ENCODE assay signal across 12 cellular contexts in the genomic region with DNA sequence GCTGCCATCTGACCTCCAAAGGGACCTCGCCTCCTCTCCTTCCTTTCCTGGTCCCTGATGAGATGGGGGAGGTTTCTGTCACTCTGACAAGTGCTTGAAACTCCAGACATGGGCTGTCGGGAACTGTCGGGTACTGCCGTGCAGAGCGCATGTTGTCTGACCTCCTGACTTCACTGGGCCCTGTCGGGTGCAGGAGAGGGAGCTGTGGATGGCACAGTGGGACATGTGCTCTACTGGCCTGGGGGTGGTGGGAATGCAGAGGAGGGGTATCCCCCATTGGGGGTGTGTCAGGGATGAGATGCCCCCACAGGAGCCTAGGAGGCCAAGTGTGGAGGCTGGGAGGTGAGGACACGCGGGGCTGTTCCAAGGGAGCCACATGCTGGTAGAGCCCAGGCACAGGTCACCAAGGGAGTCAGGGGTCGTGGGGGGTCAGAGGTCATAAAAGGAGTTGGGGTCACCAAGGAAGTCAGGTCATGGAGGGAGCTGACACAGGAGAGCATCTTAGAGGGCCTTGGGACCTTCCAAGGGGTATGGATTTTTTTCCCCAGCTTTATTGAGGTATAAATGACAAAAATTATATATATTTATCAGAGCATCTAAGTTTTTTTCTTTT. TPM values are rescaled to one million over a fixed set of nuclear protein-coding genes. Genes with fewer than 3 reads are reported as not detected.
A peak's percentile ranks its signal among the peaks of the same experiment; 100 is the strongest.
DNase-seq lines count a peak whose midpoint lies in the region; ATAC-seq and TF ChIP-seq lines count a peak whose summit lies in the region.
"Had no signal": no experiment of that assay in that cellular context is flagged by ENCODE, and none has a peak within 500 bp of the region (broad histone marks: within the 10 kb centered on the region; RNA-seq: fewer than 3 reads in every experiment).

No MANE protein-coding gene starts in this region.

- TF ChIP-seq POLR2A in gastrocnemius medialis (IDR thresholded peaks at IDR 0.05), result no peak

- no peaks in the 10 kb centered on the region for H3K36me3 ChIP-seq in colonic mucosa
- H3K36me3 ChIP-seq in left lung, result peaks cover 0 to 79% of the 10 kb centered on the region in 2 donors
- H3K36me3 ChIP-seq in gastrocnemius medialis, result peaks cover 0 to 12% of the 10 kb centered on the region in 2 donors
- peaks cover 17% of the 10 kb centered on the region for H3K36me3 ChIP-seq in SJCRH30

- peak; percentile 11 for DNase-seq in GM13976 (ENCODE audit: low spot score)
- no peak for DNase-seq in colonic mucosa
- peak in 1 of 2 donors; percentile 18 for DNase-seq in left lung
- no peak for DNase-seq in gastrocnemius medialis
- DNase-seq in NOMO-1 (lab: John Stamatoyannopoulos, UW; ENCODE audit: unreplicated experiment in 2 of 2), result no peak
- DNase-seq in activated CD4-positive, alpha-beta T cell treated with anti-CD3 and anti-CD28 coated beads, Interleukin-2, amount 50 U/mL, for 4 hours, result no peak
- DNase-seq in SJCRH30, result no peak
- DNase-seq: activated T-cell treated with anti-CD3 and anti-CD28 coated beads, Interleukin-2, amount 50 U/mL, for 48 hours; SHP77 treated with DMSO at 0.1 percent for 48 hours; WERI-Rb-1 had no signal

- TF ChIP-seq CTCF in GM13976 (IDR thresholded peaks at IDR 0.05; ENCODE audit: borderline replicate concordance, control extremely low read depth, extremely low read depth, insufficient read depth, missing control alignments) (no peak), colonic mucosa (IDR thresholded peaks at IDR 0.05) (no peak), left lung (IDR thresholded peaks at IDR 0.05) (no peak), gastrocnemius medialis (IDR thresholded peaks at IDR 0.05 in 4 of 5, conservative IDR thresholded peaks at IDR 0.05 in 1 of 5) (no peak)

- no peaks in the 10 kb centered on the region for H3K27me3 ChIP-seq in colonic mucosa
- no peaks in the 10 kb centered on the region for H3K27me3 ChIP-seq in left lung
- no peaks in the 10 kb centered on the region for H3K27me3 ChIP-seq in gastrocnemius medialis
- H3K27me3 ChIP-seq in SJCRH30, result no peaks in the 10 kb centered on the region

- in situ Hi-C loops in GM13976 (cut with MboI; ENCODE audit: low sequenced_read_pairs, unreplicated experiment), result no loop called here
- in situ Hi-C loops in gastrocnemius medialis (cut with MboI; ENCODE audit: low sequenced_read_pairs in 4 of 4), result no loop called here

- intact Hi-C loops in colonic mucosa (cut with DNase I) (no loop called here), left lung (cut with DNase I) (no loop called here), gastrocnemius medialis (cut with DNase I; ENCODE audit: low total_unique reads) (loop anchor here (10.0 kb wide), 1 partner anchor 1479 kb away; no protein-coding TSS in a partner anchor)

- H3K9ac ChIP-seq in colonic mucosa (ENCODE audit: low read depth in 2 of 2, low read length in 2 of 2), result peak overlapping the region in 1 of 2 donors; percentile 14

- H3K4me3 ChIP-seq in colonic mucosa (no peak overlapping the region), left lung (no peak overlapping the region), gastrocnemius medialis (no peak overlapping the region), SJCRH30 (no peak overlapping the region)

- H3K4me1 ChIP-seq in colonic mucosa, result peaks cover 5% of the 10 kb centered on the region
- H3K4me1 ChIP-seq in left lung, result peaks cover 13 to 42% of the 10 kb centered on the region in 2 donors
- H3K4me1 ChIP-seq in gastrocnemius medialis, result peaks cover 58 to 61% of the 10 kb centered on the region in 2 donors
- peaks cover 37% of the 10 kb centered on the region for H3K4me1 ChIP-seq in SJCRH30

- H3K9me3 ChIP-seq in colonic mucosa (no peaks in the 10 kb centered on the region), left lung (no peaks in the 10 kb centered on the region), gastrocnemius medialis (no peaks in the 10 kb centered on the region), SJCRH30 (replicated peaks) (no peaks in the 10 kb centered on the region)

- H3K27ac ChIP-seq in colonic mucosa (peak overlapping the region; percentile 7), left lung (peak overlapping the region; percentile 58 to 66), gastrocnemius medialis (peak overlapping the region; percentile 91 to 97 (median 94)), SJCRH30 (no peak overlapping the region)
- H3K27ac ChIP-seq: HL-60, WERI-Rb-1 had no signal

- ATAC-seq in left lung, result no peak
- ATAC-seq in gastrocnemius medialis, result no peak
- ATAC-seq in HG03571 (IDR thresholded peaks at IDR 0.05; ENCODE audit: unreplicated experiment), result no peak

RNA-seq across cellular contexts. Expression of a gene that starts 30.9 kb away (rescaled TPM):
- 10 to 100 TPM; 56.3 to 94.1 TPM for total RNA-seq in colonic mucosa
- total RNA-seq in left lung, result 10 to 100 TPM; 32.3 to 50.4 TPM
- total RNA-seq in gastrocnemius medialis, result 10 to 100 TPM; 21.3 to 56.7 (median 38.2) TPM
- 14.0 and 21.2 TPM in 2 replicates for total RNA-seq in SJCRH30 (2014; rRNA removed; shearing (Covaris generic))

RNA-seq across cellular contexts. Expression of a gene that starts 48.5 kb away (rescaled TPM):
- total RNA-seq in colonic mucosa, result 100 to 1,000 TPM; 126 to 169 TPM
- 100 to 1,000 TPM; 206 to 210 TPM for total RNA-seq in left lung
- 100 to 1,000 TPM in 3 of 4 donors, 10 to 100 TPM in 1; 85.7 to 218 (median 115) TPM for total RNA-seq in gastrocnemius medialis
- total RNA-seq in SJCRH30 (2014; rRNA removed; shearing (Covaris generic)), result 106 and 109 TPM in 2 replicates
